Comparison of ENCODE assay signal across 1 cellular context in genomic region chr18:50614838-50615237, GRCh38.
A peak's percentile ranks its signal among the peaks of the same experiment; 100 is the strongest.
TF ChIP-seq lines count a peak whose summit lies in the region.

No MANE protein-coding gene starts in this region.

TF ChIP-seq in HepG2, 621 proteins besides CTCF, POLR2A, EP300 and RAD21 (continued from another document and continues in another):
- TF ChIP-seq ATF4 (CRISPR knock-in tag; IDR thresholded peaks at IDR 0.05) (peak in 1 of 2 experiments; percentile 53; a peak in 1 of 4 replicates), SRY (CRISPR knock-in tag; IDR thresholded peaks at IDR 0.05) (no peak), NR2C2 (CRISPR knock-in tag; IDR thresholded peaks at IDR 0.05; ENCODE audit: borderline replicate concordance) (peak; percentile 48; the same call in 1 of the 2 replicates), THAP11 (CRISPR knock-in tag; IDR thresholded peaks at IDR 0.05) (peak; percentile 60; the same call in 1 of the 2 replicates), FOXK1 (CRISPR knock-in tag; IDR thresholded peaks at IDR 0.05; ENCODE audit: borderline replicate concordance, low read depth) (peak; percentile 58; the same call in 1 of the 2 replicates), SP5 (CRISPR knock-in tag; IDR thresholded peaks at IDR 0.05; ENCODE audit: borderline replicate concordance, low read depth) (peak; percentile 66; the same call in 1 of the 2 replicates), FOXK2 (IDR thresholded peaks at IDR 0.05) (no peak), RNF219 (CRISPR knock-in tag; IDR thresholded peaks at IDR 0.05) (no peak), DPF2 (CRISPR knock-in tag; IDR thresholded peaks at IDR 0.05; ENCODE audit: borderline replicate concordance, low read depth) (peak; percentile 91), ZNF12 (CRISPR knock-in tag; IDR thresholded peaks at IDR 0.05) (peak; percentile 90), ZFP90 (CRISPR knock-in tag; IDR thresholded peaks at IDR 0.05; ENCODE audit: borderline replicate concordance) (0 out of 2 replicates have a peak, but pooled peaks have one; percentile 57), NFIC (IDR thresholded peaks at IDR 0.05; ENCODE audit: low read length) (peak; percentile 62; the same call in 1 of the 2 replicates), TCF7 (IDR thresholded peaks at IDR 0.05; ENCODE audit: low read depth) (peak; percentile 82), SALL2 (CRISPR knock-in tag; IDR thresholded peaks at IDR 0.05) (peak; percentile 32; the same call in 1 of the 2 replicates), SAP130 (CRISPR knock-in tag; IDR thresholded peaks at IDR 0.05; ENCODE audit: low read depth) (peak; percentile 60), ZSCAN29 (CRISPR knock-in tag; conservative IDR thresholded peaks at IDR 0.05) (no peak), ZNF792 (CRISPR knock-in tag; IDR thresholded peaks at IDR 0.05) (peak; percentile 74; the same call in 1 of the 2 replicates), MIER3 (CRISPR knock-in tag; IDR thresholded peaks at IDR 0.05; ENCODE audit: borderline replicate concordance) (peak; percentile 66; the same call in 1 of the 2 replicates), ZNF3 (CRISPR knock-in tag; IDR thresholded peaks at IDR 0.05) (peak; percentile 32; the same call in 1 of the 2 replicates), REPIN1 (CRISPR knock-in tag; IDR thresholded peaks at IDR 0.05; ENCODE audit: borderline replicate concordance, low read depth) (peak; percentile 26; the same call in 1 of the 2 replicates), KAT8 (CRISPR knock-in tag; IDR thresholded peaks at IDR 0.05) (0 out of 2 replicates have a peak, but pooled peaks have one; percentile 32), HDAC2 (CRISPR knock-in tag; IDR thresholded peaks at IDR 0.05) (peak; percentile 88), FOSL2 (CRISPR knock-in tag; IDR thresholded peaks at IDR 0.05) (peak; percentile 84), PTBP1 (IDR thresholded peaks at IDR 0.05; ENCODE audit: low read depth, low read length, poor library complexity, severe bottlenecking) (no peak), ZNF292 (CRISPR knock-in tag; IDR thresholded peaks at IDR 0.05; ENCODE audit: borderline replicate concordance, low read depth) (peak; percentile 26; the same call in 1 of the 2 replicates), CEBPG (CRISPR knock-in tag; IDR thresholded peaks at IDR 0.05) (peak; percentile 98), GATAD1 (CRISPR knock-in tag; IDR thresholded peaks at IDR 0.05) (0 out of 2 replicates have a peak, but pooled peaks have one; percentile 27), ZNF850 (CRISPR knock-in tag; conservative IDR thresholded peaks at IDR 0.05) (no peak), SOX6 (IDR thresholded peaks at IDR 0.05) (no peak), SOX6 (CRISPR knock-in tag; IDR thresholded peaks at IDR 0.05) (peak; percentile 91), TRIM24 (CRISPR knock-in tag; IDR thresholded peaks at IDR 0.05) (peak; percentile 91; the same call in 1 of the 2 replicates), KLF15 (CRISPR knock-in tag; IDR thresholded peaks at IDR 0.05; ENCODE audit: borderline replicate concordance) (no peak), RCOR2 (CRISPR knock-in tag; IDR thresholded peaks at IDR 0.05) (peak; percentile 76), SMC3 (IDR thresholded peaks at IDR 0.05; ENCODE audit: low read length) (peak; percentile 35; the same call in 1 of the 2 replicates), PITX1 (CRISPR knock-in tag; IDR thresholded peaks at IDR 0.05) (0 out of 2 replicates have a peak, but pooled peaks have one; percentile 11), ZNF749 (CRISPR knock-in tag; IDR thresholded peaks at IDR 0.05; ENCODE audit: borderline replicate concordance) (no peak), SMARCC2 (IDR thresholded peaks at IDR 0.05) (no peak), MYNN (CRISPR knock-in tag; IDR thresholded peaks at IDR 0.05; ENCODE audit: low read depth) (no peak), HOXA3 (CRISPR knock-in tag; IDR thresholded peaks at IDR 0.05) (peak; percentile 68), SALL1 (CRISPR knock-in tag; IDR thresholded peaks at IDR 0.05) (peak; percentile 75), JUND (CRISPR knock-in tag; IDR thresholded peaks at IDR 0.05) (no peak), GLI4 (CRISPR knock-in tag; IDR thresholded peaks at IDR 0.05; ENCODE audit: borderline replicate concordance) (no peak), IRX3 (CRISPR knock-in tag; IDR thresholded peaks at IDR 0.05; ENCODE audit: borderline replicate concordance, low read depth) (no peak), ETV6 (CRISPR knock-in tag; conservative IDR thresholded peaks at IDR 0.05) (no peak), SOX5 (CRISPR knock-in tag; IDR thresholded peaks at IDR 0.05; ENCODE audit: borderline replicate concordance) (peak; percentile 87), PHF21A (CRISPR knock-in tag; IDR thresholded peaks at IDR 0.05) (peak; percentile 21; the same call in 1 of the 2 replicates), KMT2A (CRISPR knock-in tag; IDR thresholded peaks at IDR 0.05) (no peak), ZNF816 (CRISPR knock-in tag; IDR thresholded peaks at IDR 0.05; ENCODE audit: borderline replicate concordance) (no peak), RFXAP (CRISPR knock-in tag; IDR thresholded peaks at IDR 0.05; ENCODE audit: borderline replicate concordance) (0 out of 2 replicates have a peak, but pooled peaks have one; percentile 50), ZNF644 (CRISPR knock-in tag; IDR thresholded peaks at IDR 0.05; ENCODE audit: low read depth) (peak; percentile 69; the same call in 1 of the 2 replicates)
- TF ChIP-seq, protein P1, sequence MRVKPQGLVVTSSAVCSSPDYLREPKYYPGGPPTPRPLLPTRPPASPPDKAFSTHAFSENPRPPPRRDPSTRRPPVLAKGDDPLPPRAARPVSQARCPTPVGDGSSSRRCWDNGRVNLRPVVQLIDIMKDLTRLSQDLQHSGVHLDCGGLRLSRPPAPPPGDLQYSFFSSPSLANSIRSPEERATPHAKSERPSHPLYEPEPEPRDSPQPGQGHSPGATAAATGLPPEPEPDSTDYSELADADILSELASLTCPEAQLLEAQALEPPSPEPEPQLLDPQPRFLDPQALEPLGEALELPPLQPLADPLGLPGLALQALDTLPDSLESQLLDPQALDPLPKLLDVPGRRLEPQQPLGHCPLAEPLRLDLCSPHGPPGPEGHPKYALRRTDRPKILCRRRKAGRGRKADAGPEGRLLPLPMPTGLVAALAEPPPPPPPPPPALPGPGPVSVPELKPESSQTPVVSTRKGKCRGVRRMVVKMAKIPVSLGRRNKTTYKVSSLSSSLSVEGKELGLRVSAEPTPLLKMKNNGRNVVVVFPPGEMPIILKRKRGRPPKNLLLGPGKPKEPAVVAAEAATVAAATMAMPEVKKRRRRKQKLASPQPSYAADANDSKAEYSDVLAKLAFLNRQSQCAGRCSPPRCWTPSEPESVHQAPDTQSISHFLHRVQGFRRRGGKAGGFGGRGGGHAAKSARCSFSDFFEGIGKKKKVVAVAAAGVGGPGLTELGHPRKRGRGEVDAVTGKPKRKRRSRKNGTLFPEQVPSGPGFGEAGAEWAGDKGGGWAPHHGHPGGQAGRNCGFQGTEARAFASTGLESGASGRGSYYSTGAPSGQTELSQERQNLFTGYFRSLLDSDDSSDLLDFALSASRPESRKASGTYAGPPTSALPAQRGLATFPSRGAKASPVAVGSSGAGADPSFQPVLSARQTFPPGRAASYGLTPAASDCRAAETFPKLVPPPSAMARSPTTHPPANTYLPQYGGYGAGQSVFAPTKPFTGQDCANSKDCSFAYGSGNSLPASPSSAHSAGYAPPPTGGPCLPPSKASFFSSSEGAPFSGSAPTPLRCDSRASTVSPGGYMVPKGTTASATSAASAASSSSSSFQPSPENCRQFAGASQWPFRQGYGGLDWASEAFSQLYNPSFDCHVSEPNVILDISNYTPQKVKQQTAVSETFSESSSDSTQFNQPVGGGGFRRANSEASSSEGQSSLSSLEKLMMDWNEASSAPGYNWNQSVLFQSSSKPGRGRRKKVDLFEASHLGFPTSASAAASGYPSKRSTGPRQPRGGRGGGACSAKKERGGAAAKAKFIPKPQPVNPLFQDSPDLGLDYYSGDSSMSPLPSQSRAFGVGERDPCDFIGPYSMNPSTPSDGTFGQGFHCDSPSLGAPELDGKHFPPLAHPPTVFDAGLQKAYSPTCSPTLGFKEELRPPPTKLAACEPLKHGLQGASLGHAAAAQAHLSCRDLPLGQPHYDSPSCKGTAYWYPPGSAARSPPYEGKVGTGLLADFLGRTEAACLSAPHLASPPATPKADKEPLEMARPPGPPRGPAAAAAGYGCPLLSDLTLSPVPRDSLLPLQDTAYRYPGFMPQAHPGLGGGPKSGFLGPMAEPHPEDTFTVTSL (CRISPR knock-in tag; IDR thresholded peaks at IDR 0.05; ENCODE audit: borderline replicate concordance): peak; percentile 52; the same call in 1 of the 2 replicates
- TF ChIP-seq, protein P2, sequence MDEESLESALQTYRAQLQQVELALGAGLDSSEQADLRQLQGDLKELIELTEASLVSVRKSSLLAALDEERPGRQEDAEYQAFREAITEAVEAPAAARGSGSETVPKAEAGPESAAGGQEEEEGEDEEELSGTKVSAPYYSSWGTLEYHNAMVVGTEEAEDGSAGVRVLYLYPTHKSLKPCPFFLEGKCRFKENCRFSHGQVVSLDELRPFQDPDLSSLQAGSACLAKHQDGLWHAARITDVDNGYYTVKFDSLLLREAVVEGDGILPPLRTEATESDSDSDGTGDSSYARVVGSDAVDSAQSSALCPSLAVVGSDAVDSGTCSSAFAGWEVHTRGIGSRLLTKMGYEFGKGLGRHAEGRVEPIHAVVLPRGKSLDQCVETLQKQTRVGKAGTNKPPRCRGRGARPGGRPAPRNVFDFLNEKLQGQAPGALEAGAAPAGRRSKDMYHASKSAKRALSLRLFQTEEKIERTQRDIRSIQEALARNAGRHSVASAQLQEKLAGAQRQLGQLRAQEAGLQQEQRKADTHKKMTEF (CRISPR knock-in tag; IDR thresholded peaks at IDR 0.05): peak; percentile 58; the same call in 1 of the 2 replicates
- TF ChIP-seq, protein P3, sequence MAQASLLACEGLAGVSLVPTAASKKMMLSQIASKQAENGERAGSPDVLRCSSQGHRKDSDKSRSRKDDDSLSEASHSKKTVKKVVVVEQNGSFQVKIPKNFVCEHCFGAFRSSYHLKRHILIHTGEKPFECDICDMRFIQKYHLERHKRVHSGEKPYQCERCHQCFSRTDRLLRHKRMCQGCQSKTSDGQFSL (CRISPR knock-in tag; IDR thresholded peaks at IDR 0.05): peak; percentile 36; the same call in 1 of the 2 replicates
- TF ChIP-seq, protein P4, sequence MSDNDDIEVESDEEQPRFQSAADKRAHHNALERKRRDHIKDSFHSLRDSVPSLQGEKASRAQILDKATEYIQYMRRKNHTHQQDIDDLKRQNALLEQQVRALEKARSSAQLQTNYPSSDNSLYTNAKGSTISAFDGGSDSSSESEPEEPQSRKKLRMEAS (IDR thresholded peaks at IDR 0.05): 0 out of 2 replicates have a peak, but pooled peaks have one; percentile 18
- TF ChIP-seq, protein P5, sequence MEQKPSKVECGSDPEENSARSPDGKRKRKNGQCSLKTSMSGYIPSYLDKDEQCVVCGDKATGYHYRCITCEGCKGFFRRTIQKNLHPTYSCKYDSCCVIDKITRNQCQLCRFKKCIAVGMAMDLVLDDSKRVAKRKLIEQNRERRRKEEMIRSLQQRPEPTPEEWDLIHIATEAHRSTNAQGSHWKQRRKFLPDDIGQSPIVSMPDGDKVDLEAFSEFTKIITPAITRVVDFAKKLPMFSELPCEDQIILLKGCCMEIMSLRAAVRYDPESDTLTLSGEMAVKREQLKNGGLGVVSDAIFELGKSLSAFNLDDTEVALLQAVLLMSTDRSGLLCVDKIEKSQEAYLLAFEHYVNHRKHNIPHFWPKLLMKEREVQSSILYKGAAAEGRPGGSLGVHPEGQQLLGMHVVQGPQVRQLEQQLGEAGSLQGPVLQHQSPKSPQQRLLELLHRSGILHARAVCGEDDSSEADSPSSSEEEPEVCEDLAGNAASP (CRISPR knock-in tag; IDR thresholded peaks at IDR 0.05; ENCODE audit: borderline replicate concordance): peak; percentile 58; the same call in 1 of the 2 replicates
- TF ChIP-seq, protein P6, sequence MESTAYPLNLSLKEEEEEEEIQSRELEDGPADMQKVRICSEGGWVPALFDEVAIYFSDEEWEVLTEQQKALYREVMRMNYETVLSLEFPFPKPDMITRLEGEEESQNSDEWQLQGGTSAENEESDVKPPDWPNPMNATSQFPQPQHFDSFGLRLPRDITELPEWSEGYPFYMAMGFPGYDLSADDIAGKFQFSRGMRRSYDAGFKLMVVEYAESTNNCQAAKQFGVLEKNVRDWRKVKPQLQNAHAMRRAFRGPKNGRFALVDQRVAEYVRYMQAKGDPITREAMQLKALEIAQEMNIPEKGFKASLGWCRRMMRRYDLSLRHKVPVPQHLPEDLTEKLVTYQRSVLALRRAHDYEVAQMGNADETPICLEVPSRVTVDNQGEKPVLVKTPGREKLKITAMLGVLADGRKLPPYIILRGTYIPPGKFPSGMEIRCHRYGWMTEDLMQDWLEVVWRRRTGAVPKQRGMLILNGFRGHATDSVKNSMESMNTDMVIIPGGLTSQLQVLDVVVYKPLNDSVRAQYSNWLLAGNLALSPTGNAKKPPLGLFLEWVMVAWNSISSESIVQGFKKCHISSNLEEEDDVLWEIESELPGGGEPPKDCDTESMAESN (CRISPR knock-in tag; conservative IDR thresholded peaks at IDR 0.05): peak; percentile 79; the same call in 1 of the 2 replicates
